In the genomic region with DNA sequence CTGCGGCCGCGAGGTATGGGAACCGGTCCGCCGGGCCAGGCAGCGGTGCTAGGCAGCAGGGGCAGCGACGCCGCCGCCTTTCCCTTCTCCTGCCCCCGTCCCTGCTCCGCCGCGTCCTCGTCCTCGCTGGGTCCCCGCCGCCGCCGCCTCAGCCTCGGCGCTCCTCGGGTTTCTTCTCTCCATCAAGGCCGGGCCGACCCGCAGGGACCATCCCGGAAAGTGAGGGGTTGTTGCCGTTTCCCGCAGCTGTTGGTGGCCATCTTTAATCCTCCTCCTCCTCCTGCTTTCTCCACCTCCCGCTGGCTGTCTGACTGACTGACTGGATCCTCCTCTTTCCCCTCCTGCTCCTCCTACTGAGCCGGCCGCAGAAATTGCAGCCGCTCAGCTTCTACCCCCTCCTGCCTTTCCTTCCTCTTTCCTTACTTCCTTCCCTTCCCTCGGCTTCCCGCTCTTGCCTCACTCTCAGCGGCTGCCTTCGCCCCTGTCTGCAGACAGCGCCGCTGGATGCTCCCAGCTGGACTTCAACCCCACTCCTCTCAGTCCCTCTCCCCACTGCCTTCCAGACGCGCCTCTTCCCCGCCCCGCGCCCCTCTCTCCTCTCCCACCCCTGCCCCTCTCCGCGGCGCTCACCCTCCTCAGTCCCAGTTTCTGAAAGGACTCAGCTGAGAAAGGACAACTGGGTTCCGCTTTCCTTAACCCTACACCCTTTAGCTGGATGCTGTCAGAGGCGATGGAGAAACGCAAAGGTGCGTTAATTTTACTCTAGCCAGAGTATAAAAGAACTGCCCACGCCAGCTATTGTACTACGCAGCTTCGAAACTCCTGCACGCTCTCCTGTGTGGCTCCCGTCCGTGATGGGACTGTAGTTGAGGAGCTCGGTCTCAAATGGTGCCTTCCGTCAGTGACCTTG, we compare ENCODE assay signal across 8 cellular contexts. TPM values are rescaled to one million over a fixed set of nuclear protein-coding genes. Genes with fewer than 3 reads are reported as not detected.
DNase-seq lines count a peak whose midpoint lies in the region; ATAC-seq and TF ChIP-seq lines count a peak whose summit lies in the region.

Gene WDFY3 (minus strand): TSS at position 309 of the 910 bp plus-strand sequence. CDS start 106,099 bp downstream, outside the sequence.

- peaks cover 16% of the 10 kb centered on the region for H3K4me1 Mint-ChIP-seq in activated naive CD8-positive, alpha-beta T cell (ENCODE audit: low read depth)
- H3K4me1 Mint-ChIP-seq in naive B cell = peaks cover 13 to 19% (median 15%) of the 10 kb centered on the region in 3 donors

- peak within 1 kb of the TSS; percentile 76 to 90 for H3K4me3 ChIP-seq in uterus

- H3K9me3 Mint-ChIP-seq in activated naive CD8-positive, alpha-beta T cell (ENCODE audit: low read depth) = no peaks in the 10 kb centered on the region
- peaks cover 0 to 7% (median 0%) of the 10 kb centered on the region in 7 donors for H3K9me3 Mint-ChIP-seq in naive B cell

- peak; percentile 1 for DNase-seq in activated T-cell treated with anti-CD3 and anti-CD28 coated beads for 24 hours (ENCODE audit: low read depth)
- DNase-seq in activated T-cell treated with anti-CD3 and anti-CD28 coated beads, Interleukin-2, amount 50 U/mL, for 1 hour = no peak
- peak; percentile 81 for DNase-seq in NCI-H510A treated with DMSO at 0.1 percent for 48 hours (lab: John Stamatoyannopoulos, UW)
- peak; percentile 86 for DNase-seq in foreskin melanocyte
- no peak for DNase-seq in naive B cell
- peak; percentile 81 to 84 for DNase-seq in uterus

- H3K27ac Mint-ChIP-seq in activated naive CD8-positive, alpha-beta T cell = no peak within 1 kb of the TSS
- H3K27ac Mint-ChIP-seq in naive B cell = peak within 1 kb of the TSS in 3 of 6 donors; percentile 5 to 91 (median 87)

- H3K4me1 ChIP-seq in uterus = no peaks in the 10 kb centered on the region

- peak within 1 kb of the TSS; percentile 96 to 97 for H3K27ac ChIP-seq in uterus

- no peaks in the 10 kb centered on the region for H3K36me3 Mint-ChIP-seq in activated naive CD8-positive, alpha-beta T cell
- peaks cover 0 to 10% of the 10 kb centered on the region in 2 donors for H3K36me3 Mint-ChIP-seq in naive B cell

- ATAC-seq in HG03354 (IDR thresholded peaks at IDR 0.05; ENCODE audit: poor library complexity, severe bottlenecking, unreplicated experiment) (peak; percentile 58), naive B cell (ENCODE audit: low read depth in 2 of 2) (peak in 1 of 2 donors; percentile 21)

- peak within 1 kb of the TSS; percentile 89 for H3K4me3 Mint-ChIP-seq in activated naive CD8-positive, alpha-beta T cell
- peak within 1 kb of the TSS; percentile 72 to 93 (median 88) for H3K4me3 Mint-ChIP-seq in naive B cell

- peak; percentile 59 to 83 for TF ChIP-seq POLR2A in uterus (IDR thresholded peaks at IDR 0.05)

- H3K9me3 ChIP-seq in uterus = no peaks in the 10 kb centered on the region

- H3K27me3 Mint-ChIP-seq in activated naive CD8-positive, alpha-beta T cell = peaks cover 29% of the 10 kb centered on the region
- peaks cover 48 to 59% (median 49%) of the 10 kb centered on the region in 3 donors for H3K27me3 Mint-ChIP-seq in naive B cell

- no peaks in the 10 kb centered on the region for H3K27me3 ChIP-seq in uterus

- intact Hi-C loops in uterus (cut with DNase I; ENCODE audit: low total_unique reads) = loop anchor here (5.0 kb wide), 1 partner anchor 214 kb away; no protein-coding TSS in a partner anchor

- peak in 3 of 4 experiments; percentile 7 to 13 (median 9) for TF ChIP-seq CTCF in uterus (IDR thresholded peaks at IDR 0.05)

- H3K36me3 ChIP-seq in uterus = no peaks in the 10 kb centered on the region

RNA-seq across cellular contexts. Expression of gene WDFY3, which starts in this region (rescaled TPM):
- polyA plus RNA-seq in naive B cell (ENCODE audit: low read depth in 6 of 6) = under 1 TPM in 1 of 6 donors, not detected in 5; 0.19 TPM
- 100 to 1,000 TPM in 2 of 4 donors, 10 to 100 TPM in 2; 35.9 to 146 (median 95.0) TPM for total RNA-seq in uterus

Comparison
In these comparisons a context has a peak if more than half of its experiments do, and no peak if none do; other contexts are left out.
1. DNase-seq: peak in activated T-cell treated with anti-CD3 and anti-CD28 coated beads for 24 hours (single experiment), NCI-H510A treated with DMSO at 0.1 percent for 48 hours (single experiment), foreskin melanocyte (single experiment) and uterus (2 of 2); none in activated T-cell treated with anti-CD3 and anti-CD28 coated beads, Interleukin-2, amount 50 U/mL, for 1 hour (single experiment) and naive B cell (single experiment).